27 cellular contexts compared by ENCODE assay signal in the genomic region with DNA sequence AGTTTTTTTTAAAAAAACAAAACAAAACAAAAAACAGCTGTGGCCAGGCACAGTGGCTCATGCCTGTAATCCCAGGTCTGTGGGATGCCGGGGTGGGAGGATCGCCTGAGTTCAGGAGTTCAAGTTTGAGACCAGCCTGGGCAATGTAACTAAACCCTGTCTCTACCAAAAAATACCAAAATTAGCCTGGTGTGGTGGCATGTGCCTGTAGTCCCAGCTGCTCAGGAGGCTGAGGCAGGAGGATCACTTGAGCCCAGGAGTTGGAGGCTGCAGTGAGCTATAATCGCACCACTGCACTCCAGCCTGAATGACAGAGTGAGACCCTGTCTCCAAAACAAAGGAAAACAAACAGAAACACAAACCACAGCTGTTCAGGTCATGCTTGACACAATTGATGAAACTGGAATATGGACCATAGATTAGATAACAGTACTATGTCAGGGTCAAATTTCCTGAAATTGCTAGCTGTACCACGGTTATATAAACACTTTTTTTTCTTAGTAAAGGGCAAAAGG. TPM values are rescaled to one million over a fixed set of nuclear protein-coding genes. Genes with fewer than 3 reads are reported as not detected.
A peak's percentile ranks its signal among the peaks of the same experiment; 100 is the strongest.
DNase-seq lines count a peak whose midpoint lies in the region; TF ChIP-seq lines count a peak whose summit lies in the region.
"Had no signal": no experiment of that assay in that cellular context is flagged by ENCODE, and none has a peak within 500 bp of the region (broad histone marks: within the 10 kb centered on the region; RNA-seq: fewer than 3 reads in every experiment).

No MANE protein-coding gene starts in this region.

- H3K4me1 Mint-ChIP-seq in osteocyte (ENCODE audit: unreplicated experiment) = peaks cover 44% of the 10 kb centered on the region
- H3K4me1 Mint-ChIP-seq in activated T-helper 1 cell treated with anti-CD3 and anti-CD28 coated beads, Interleukin-12 subunit alpha, Interleukin-12 subunit beta, Interleukin-2, Interleukin-4 antibody, amounts not matched to agents 30 ng/mL and 10 ng/mL and 1 ng/mL, durations not matched to agents 14 hours and 24 hours and 36 hours (ENCODE audit: low read depth) = peaks cover 9% of the 10 kb centered on the region
- peaks cover 20% of the 10 kb centered on the region for H3K4me1 Mint-ChIP-seq in CD14-positive monocyte

- H3K4me3 ChIP-seq in MG63 = no peak overlapping the region
- H3K4me3 ChIP-seq: GM12878, GM23338, sigmoid colon, suprapubic skin had no signal

- H3K27me3 ChIP-seq in MG63 = 0 out of 2 replicates have a peak, but pooled peaks cover 3% of the 10 kb centered on the region
- H3K27me3 ChIP-seq: suprapubic skin had no signal

- H3K27me3 Mint-ChIP-seq in osteocyte (ENCODE audit: unreplicated experiment) (no peaks in the 10 kb centered on the region), CD14-positive monocyte (ENCODE audit: low read depth in 3 of 3) (peaks cover 24 to 41% (median 37%) of the 10 kb centered on the region in 3 donors)
- H3K27me3 Mint-ChIP-seq in activated T-helper 1 cell treated with anti-CD3 and anti-CD28 coated beads, Interleukin-12 subunit alpha, Interleukin-12 subunit beta, Interleukin-2, Interleukin-4 antibody, amounts not matched to agents 30 ng/mL and 10 ng/mL and 1 ng/mL, durations not matched to agents 14 hours and 24 hours and 36 hours (ENCODE audit: insufficient read depth) = peaks cover 8% of the 10 kb centered on the region

- H3K9me3 ChIP-seq in MG63 = peaks cover 5% of the 10 kb centered on the region
- H3K9me3 ChIP-seq: sigmoid colon, suprapubic skin had no signal

- DNase-seq in MG63 = peak; percentile 71
- DNase-seq in amniotic epithelial cell (ENCODE audit: low read depth) = peak; percentile 60
- peak; percentile 21 for DNase-seq in fibroblast of peridontal ligament (ENCODE audit: extremely low read depth)
- no peak for DNase-seq in osteocyte (ENCODE audit: extremely low spot score, unreplicated experiment)
- no peak for DNase-seq in activated T-helper 1 cell treated with anti-CD3 and anti-CD28 coated beads, Interleukin-12 subunit alpha, Interleukin-12 subunit beta, Interleukin-2, Interleukin-4 antibody, amounts not matched to agents 30 ng/mL and 10 ng/mL and 1 ng/mL, durations not matched to agents 14 hours and 24 hours and 36 hours (ENCODE audit: low spot score)
- no peak for DNase-seq in CD14-positive monocyte (ENCODE audit: low spot score)
- no peak for DNase-seq in COLO829 (ENCODE audit: low spot score)
- DNase-seq: activated CD4-positive, alpha-beta memory T cell treated with anti-CD3 and anti-CD28 coated beads for 36 hours; activated CD8-positive, alpha-beta memory T cell treated with anti-CD3 and anti-CD28 coated beads, Interleukin-2, amount 50 U/mL, for 48 hours; foreskin fibroblast; head of caudate nucleus; Karpas-422; mammary epithelial cell; NCI-H1092; NCI-H1930; NCI-H526; sigmoid colon; stimulated activated CD4-positive, alpha-beta T cell treated with anti-CD3 and anti-CD28 coated beads, Interleukin-15, amount 100 ng/mL, for 24 hours; stimulated activated naive B cell treated with anti-CD40 and anti-IgM and Interleukin-4, amounts not matched to agents 10 μg/mL and 1 μg/mL and 100 μg/mL, for 72 hours; T-helper 1 cell had no signal

- TF ChIP-seq CTCF in osteocyte (IDR thresholded peaks at IDR 0.05) (no peak), CD14-positive monocyte (IDR thresholded peaks at IDR 0.05) (no peak)

- peak overlapping the region; percentile 54 for H3K27ac Mint-ChIP-seq in osteocyte (ENCODE audit: unreplicated experiment)
- no peak overlapping the region for H3K27ac Mint-ChIP-seq in activated T-helper 1 cell treated with anti-CD3 and anti-CD28 coated beads, Interleukin-12 subunit alpha, Interleukin-12 subunit beta, Interleukin-2, Interleukin-4 antibody, amounts not matched to agents 30 ng/mL and 10 ng/mL and 1 ng/mL, durations not matched to agents 14 hours and 24 hours and 36 hours
- H3K27ac Mint-ChIP-seq in CD14-positive monocyte = no peak overlapping the region
- H3K27ac Mint-ChIP-seq: activated CD4-positive, alpha-beta memory T cell treated with anti-CD3 and anti-CD28 coated beads for 36 hours; activated naive CD8-positive, alpha-beta T cell; activated T-helper 2 cell treated with anti-CD3 and anti-CD28 coated beads, Interferon-gamma antibody, Interleukin-2, Interleukin-4, amounts not matched to agents 10 μg/mL and 5 μg/mL and 100 μg/mL, durations not matched to agents 14 hours and 24 hours and 36 hours; GM23338; stimulated activated naive B cell treated with anti-CD40 and anti-IgM and Interleukin-4, amounts not matched to agents 10 μg/mL and 1 μg/mL and 100 μg/mL, for 72 hours had no signal

- H3K36me3 Mint-ChIP-seq in osteocyte (ENCODE audit: unreplicated experiment) = no peaks in the 10 kb centered on the region
- H3K36me3 Mint-ChIP-seq in activated T-helper 1 cell treated with anti-CD3 and anti-CD28 coated beads, Interleukin-12 subunit alpha, Interleukin-12 subunit beta, Interleukin-2, Interleukin-4 antibody, amounts not matched to agents 30 ng/mL and 10 ng/mL and 1 ng/mL, durations not matched to agents 14 hours and 24 hours and 36 hours (ENCODE audit: low read depth) = no peaks in the 10 kb centered on the region
- no peaks in the 10 kb centered on the region for H3K36me3 Mint-ChIP-seq in CD14-positive monocyte
- H3K36me3 Mint-ChIP-seq: activated CD4-positive, alpha-beta memory T cell treated with anti-CD3 and anti-CD28 coated beads for 36 hours; activated naive CD8-positive, alpha-beta T cell; stimulated activated naive B cell treated with anti-CD40 and anti-IgM and Interleukin-4, amounts not matched to agents 10 μg/mL and 1 μg/mL and 100 μg/mL, for 72 hours had no signal

- H3K36me3 ChIP-seq in MG63 = no peaks in the 10 kb centered on the region
- H3K36me3 ChIP-seq: sigmoid colon, suprapubic skin had no signal

- intact Hi-C loops in activated T-helper 1 cell treated with anti-CD3 and anti-CD28 coated beads, Interleukin-12 subunit alpha, Interleukin-12 subunit beta, Interleukin-2, Interleukin-4 antibody, amounts not matched to agents 30 ng/mL and 10 ng/mL and 1 ng/mL, durations not matched to agents 14 hours and 24 hours and 36 hours (cut with micrococcal nuclease) = no loop called here
- intact Hi-C loops in CD14-positive monocyte (cut with micrococcal nuclease) = loop anchor here (5.0 to 10.0 kb wide), 2 partner anchors 40 to 218 kb away; partner anchors contain the start of gene MYO1F (in 1 of the 2)

- H3K4me3 Mint-ChIP-seq in osteocyte (ENCODE audit: unreplicated experiment) (no peak overlapping the region), CD14-positive monocyte (no peak overlapping the region)
- no peak overlapping the region for H3K4me3 Mint-ChIP-seq in activated T-helper 1 cell treated with anti-CD3 and anti-CD28 coated beads, Interleukin-12 subunit alpha, Interleukin-12 subunit beta, Interleukin-2, Interleukin-4 antibody, amounts not matched to agents 30 ng/mL and 10 ng/mL and 1 ng/mL, durations not matched to agents 14 hours and 24 hours and 36 hours
- H3K4me3 Mint-ChIP-seq: activated CD4-positive, alpha-beta memory T cell treated with anti-CD3 and anti-CD28 coated beads for 36 hours; activated naive CD8-positive, alpha-beta T cell; central memory CD8-positive, alpha-beta T cell; GM23338; stimulated activated naive B cell treated with anti-CD40 and anti-IgM and Interleukin-4, amounts not matched to agents 10 μg/mL and 1 μg/mL and 100 μg/mL, for 72 hours had no signal

- H3K9me3 Mint-ChIP-seq in osteocyte (ENCODE audit: unreplicated experiment) (peaks cover 4% of the 10 kb centered on the region), CD14-positive monocyte (peaks cover 0 to 4% (median 0%) of the 10 kb centered on the region in 7 donors)
- H3K9me3 Mint-ChIP-seq in activated T-helper 1 cell treated with anti-CD3 and anti-CD28 coated beads, Interleukin-12 subunit alpha, Interleukin-12 subunit beta, Interleukin-2, Interleukin-4 antibody, amounts not matched to agents 30 ng/mL and 10 ng/mL and 1 ng/mL, durations not matched to agents 14 hours and 24 hours and 36 hours = no peaks in the 10 kb centered on the region
- H3K9me3 Mint-ChIP-seq: activated T-helper 2 cell treated with anti-CD3 and anti-CD28 coated beads, Interferon-gamma antibody, Interleukin-2, Interleukin-4, amounts not matched to agents 10 μg/mL and 5 μg/mL and 100 μg/mL, durations not matched to agents 14 hours and 24 hours and 36 hours; central memory CD8-positive, alpha-beta T cell; GM23338 had no signal

RNA-seq across cellular contexts. Expression of gene ANGPTL4, which starts 6.9 kb away (rescaled TPM):
- 46.7 and 64.6 TPM in 2 replicates for total RNA-seq in MG63 (2014; rRNA removed; shearing (Covaris generic); ENCODE audit: low replicate concordance)
- 6.5 and 8.6 TPM in 2 replicates for total RNA-seq in osteocyte
- 2.3 and 3.8 TPM in 2 replicates for total RNA-seq in activated T-helper 1 cell treated with anti-CD3 and anti-CD28 coated beads, Interleukin-12 subunit alpha, Interleukin-12 subunit beta, Interleukin-2, Interleukin-4 antibody, amounts not matched to agents 30 ng/mL and 10 ng/mL and 1 ng/mL, durations not matched to agents 14 hours and 24 hours and 36 hours
- not detected for polyA plus RNA-seq in CD14-positive monocyte
- total RNA-seq: GM12878, SK-MEL-5 had no signal

RNA-seq across cellular contexts. Expression of gene KANK3, which starts 14.0 kb away (rescaled TPM):
- total RNA-seq in MG63 (2014; rRNA removed; shearing (Covaris generic); ENCODE audit: low replicate concordance) = 0.20 TPM in 1 of 2 replicates, not detected in the other
- total RNA-seq in osteocyte = 0.30 TPM in 1 of 2 replicates, not detected in the other
- 0.86 and 1.4 TPM in 2 replicates for total RNA-seq in activated T-helper 1 cell treated with anti-CD3 and anti-CD28 coated beads, Interleukin-12 subunit alpha, Interleukin-12 subunit beta, Interleukin-2, Interleukin-4 antibody, amounts not matched to agents 30 ng/mL and 10 ng/mL and 1 ng/mL, durations not matched to agents 14 hours and 24 hours and 36 hours
- polyA plus RNA-seq in CD14-positive monocyte = not detected

RNA-seq across cellular contexts. Expression of gene RAB11B, which starts 33.1 kb away (rescaled TPM):
- total RNA-seq in MG63 (2014; rRNA removed; shearing (Covaris generic); ENCODE audit: low replicate concordance) = 17.0 and 39.8 TPM in 2 replicates
- total RNA-seq in osteocyte = 126 and 130 TPM in 2 replicates
- 75.1 and 81.0 TPM in 2 replicates for total RNA-seq in activated T-helper 1 cell treated with anti-CD3 and anti-CD28 coated beads, Interleukin-12 subunit alpha, Interleukin-12 subunit beta, Interleukin-2, Interleukin-4 antibody, amounts not matched to agents 30 ng/mL and 10 ng/mL and 1 ng/mL, durations not matched to agents 14 hours and 24 hours and 36 hours
- 10 to 100 TPM; 36.5 to 45.4 TPM for polyA plus RNA-seq in CD14-positive monocyte

RNA-seq across cellular contexts. Expression of gene RPS28, which starts 35.8 kb away (rescaled TPM):
- total RNA-seq in MG63 (2014; rRNA removed; shearing (Covaris generic); ENCODE audit: low replicate concordance) = 1,599 and 3,607 TPM in 2 replicates
- 1,524 and 1,597 TPM in 2 replicates for total RNA-seq in osteocyte
- total RNA-seq in activated T-helper 1 cell treated with anti-CD3 and anti-CD28 coated beads, Interleukin-12 subunit alpha, Interleukin-12 subunit beta, Interleukin-2, Interleukin-4 antibody, amounts not matched to agents 30 ng/mL and 10 ng/mL and 1 ng/mL, durations not matched to agents 14 hours and 24 hours and 36 hours = 1,836 and 1,872 TPM in 2 replicates
- polyA plus RNA-seq in CD14-positive monocyte = 1,000 to 10,000 TPM in 1 of 2 donors, 100 to 1,000 TPM in 1; 984 to 1,104 TPM

RNA-seq across cellular contexts. Expression of gene NDUFA7, which starts 35.9 kb away (rescaled TPM):
- total RNA-seq in MG63 (2014; rRNA removed; shearing (Covaris generic); ENCODE audit: low replicate concordance) = 10.3 and 40.1 TPM in 2 replicates
- total RNA-seq in osteocyte = 29.8 and 35.4 TPM in 2 replicates
- 51.1 and 51.8 TPM in 2 replicates for total RNA-seq in activated T-helper 1 cell treated with anti-CD3 and anti-CD28 coated beads, Interleukin-12 subunit alpha, Interleukin-12 subunit beta, Interleukin-2, Interleukin-4 antibody, amounts not matched to agents 30 ng/mL and 10 ng/mL and 1 ng/mL, durations not matched to agents 14 hours and 24 hours and 36 hours
- polyA plus RNA-seq in CD14-positive monocyte = 100 to 1,000 TPM; 133 to 153 TPM

Comparison
In these comparisons a context has a peak if more than half of its experiments do, and no peak if none do; other contexts are left out.
1. DNase-seq: peak in MG63 (single experiment), amniotic epithelial cell (single experiment) and fibroblast of peridontal ligament (single experiment); none in osteocyte (single experiment), activated T-helper 1 cell treated with anti-CD3 and anti-CD28 coated beads, Interleukin-12 subunit alpha, Interleukin-12 subunit beta, Interleukin-2, Interleukin-4 antibody, amounts not matched to agents 30 ng/mL and 10 ng/mL and 1 ng/mL, durations not matched to agents 14 hours and 24 hours and 36 hours (single experiment), CD14-positive monocyte (single experiment) and COLO829 (single experiment).